ENCODE assay signal across 8 cellular contexts in the genomic region with DNA sequence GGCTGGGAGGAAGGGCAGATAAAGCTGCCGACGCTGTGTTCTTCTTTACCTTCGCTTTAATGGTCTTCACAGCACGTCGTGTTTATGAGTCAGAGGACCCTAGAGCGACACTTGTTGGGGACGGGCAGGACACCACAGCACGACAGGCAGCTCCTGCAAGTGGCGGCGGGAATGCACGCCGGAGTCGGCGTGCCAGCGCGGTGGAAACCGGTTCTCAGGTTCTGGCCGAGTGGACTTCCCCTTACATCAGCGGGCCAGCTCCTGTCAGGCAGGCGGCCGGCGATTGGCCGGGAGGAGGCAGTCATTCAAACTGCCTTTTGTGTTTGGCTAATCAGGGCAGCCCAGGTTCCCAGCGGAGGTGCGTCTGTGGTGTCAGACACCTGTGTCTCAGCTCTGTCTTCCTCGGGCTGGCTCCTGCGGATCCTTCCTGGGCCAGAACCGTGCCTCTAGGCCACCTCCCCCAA.
DNase-seq lines count a peak whose midpoint lies in the region; ATAC-seq and TF ChIP-seq lines count a peak whose summit lies in the region.

No MANE protein-coding gene starts in this region.

- POLR2A ChIA-PET in SK-N-SH (lab: Yijun Ruan, JAX): no interaction called here

- no peaks in the 10 kb centered on the region for H3K36me3 ChIP-seq in left lung
- H3K36me3 ChIP-seq in SK-N-SH (replicated peaks in 1 of 2; ENCODE audit: control insufficient read depth in 1 of 2, insufficient read depth in 2 of 2, low read length in 1 of 2): no peaks in the 10 kb centered on the region

- TF ChIP-seq CTCF in coronary artery (IDR thresholded peaks at IDR 0.05) (no peak), left lung (IDR thresholded peaks at IDR 0.05) (no peak), SK-N-SH (IDR thresholded peaks at IDR 0.05) (no peak)

- WGBS in SK-N-SH (ENCODE audit: low lambda C conversion rate): 96% methylated on average over 18 of the region's 28 CpGs

- H4K20me1 ChIP-seq in SK-N-SH (ENCODE audit: insufficient read depth): no peaks in the 10 kb centered on the region

- H3K27ac ChIP-seq in coronary artery: peak overlapping the region; percentile 67 to 96
- H3K27ac ChIP-seq in left lung: peak overlapping the region; percentile 33 to 79
- peak overlapping the region in 1 of 2 experiments; percentile 64; a peak in 2 of 4 replicates for H3K27ac ChIP-seq in SK-N-SH (ENCODE audit: low read depth in 2 of 2, low read length in 1 of 2)

- H3K79me2 ChIP-seq in SK-N-SH (ENCODE audit: insufficient read depth): no peaks in the 10 kb centered on the region

- H3K9me3 ChIP-seq in left lung: no peaks in the 10 kb centered on the region
- H3K9me3 ChIP-seq in SK-N-SH: no peaks in the 10 kb centered on the region

- intact Hi-C loops in left lung (cut with DNase I): no loop called here

- no peaks in the 10 kb centered on the region for H3K9me2 ChIP-seq in SK-N-SH

- peaks cover 33% of the 10 kb centered on the region for H3F3A ChIP-seq in SK-N-SH (replicated peaks; ENCODE audit: insufficient read depth)

- CTCF ChIA-PET in SK-N-SH (lab: Yijun Ruan, JAX): interaction anchor here (1.4 kb wide), 1 partner anchor 147 kb away, joined by 4 read pairs; no protein-coding TSS in a partner anchor

- DNase-seq in NCI-H82 (lab: John Stamatoyannopoulos, UW) (peak; percentile 45), NCI-H82 treated with DMSO at 0.1 percent for 48 hours (lab: John Stamatoyannopoulos, UW; ENCODE audit: unreplicated experiment) (no peak), NOMO-1 treated with DMSO at 0.1 percent for 48 hours (lab: John Stamatoyannopoulos, UW; ENCODE audit: unreplicated experiment) (peak; percentile 55), coronary artery (ENCODE audit: low spot score) (peak; percentile 93), left lung (peak; percentile 88 to 93), SK-N-SH (no peak)
- DNase-seq in stimulated activated CD8-positive, alpha-beta memory T cell treated with anti-CD3 and anti-CD28 coated beads, Interleukin-2, amount 100 ng/mL, for 48 hours (ENCODE audit: low read depth in 2 of 2): peak; percentile 1 to 23

- no peak for TF ChIP-seq RAD21 in SK-N-SH (IDR thresholded peaks at IDR 0.05; ENCODE audit: low read length)

- TF ChIP-seq EP300 in SK-N-SH (IDR thresholded peaks at IDR 0.05; ENCODE audit: borderline replicate concordance in 1 of 2, low read depth in 1 of 2, low read length in 1 of 2): no peak

- ATAC-seq in HG02970 (IDR thresholded peaks at IDR 0.05; ENCODE audit: low FRiP score, unreplicated experiment) (peak; percentile 51), left lung (peak; percentile 81)

- H2AFZ ChIP-seq in SK-N-SH (ENCODE audit: low read depth): no peak overlapping the region

- H3K4me2 ChIP-seq in SK-N-SH: no peak overlapping the region

- H3K9ac ChIP-seq in SK-N-SH: no peak overlapping the region

- H3K4me3 ChIP-seq in coronary artery (peak overlapping the region; percentile 75), left lung (peak overlapping the region; percentile 26 to 34), SK-N-SH (ENCODE audit: low read depth in 2 of 2, low read length in 1 of 2) (no peak overlapping the region)

- H3K27me3 ChIP-seq in left lung (peaks cover 0 to 40% of the 10 kb centered on the region in 2 donors), SK-N-SH (ENCODE audit: insufficient read depth) (no peaks in the 10 kb centered on the region)

- H3K4me1 ChIP-seq in left lung (peaks cover 3 to 13% of the 10 kb centered on the region in 2 donors), SK-N-SH (ENCODE audit: control insufficient read depth in 1 of 2, insufficient read depth in 2 of 2, low read depth in 1 of 2, low read length in 1 of 2) (peaks cover 42 to 43% of the 10 kb centered on the region in 2 experiments)

TF ChIP-seq in SK-N-SH, 30 proteins besides CTCF, POLR2A, EP300 and RAD21:
- TF ChIP-seq RFX5 (IDR thresholded peaks at IDR 0.05; ENCODE audit: low read length) (no peak), SIN3A (IDR thresholded peaks at IDR 0.05; ENCODE audit: borderline replicate concordance, low read depth, low read length) (no peak), TCF12 (IDR thresholded peaks at IDR 0.05) (no peak), SMC3 (IDR thresholded peaks at IDR 0.05; ENCODE audit: low read depth, low read length) (no peak)
- TF ChIP-seq, protein P1, sequence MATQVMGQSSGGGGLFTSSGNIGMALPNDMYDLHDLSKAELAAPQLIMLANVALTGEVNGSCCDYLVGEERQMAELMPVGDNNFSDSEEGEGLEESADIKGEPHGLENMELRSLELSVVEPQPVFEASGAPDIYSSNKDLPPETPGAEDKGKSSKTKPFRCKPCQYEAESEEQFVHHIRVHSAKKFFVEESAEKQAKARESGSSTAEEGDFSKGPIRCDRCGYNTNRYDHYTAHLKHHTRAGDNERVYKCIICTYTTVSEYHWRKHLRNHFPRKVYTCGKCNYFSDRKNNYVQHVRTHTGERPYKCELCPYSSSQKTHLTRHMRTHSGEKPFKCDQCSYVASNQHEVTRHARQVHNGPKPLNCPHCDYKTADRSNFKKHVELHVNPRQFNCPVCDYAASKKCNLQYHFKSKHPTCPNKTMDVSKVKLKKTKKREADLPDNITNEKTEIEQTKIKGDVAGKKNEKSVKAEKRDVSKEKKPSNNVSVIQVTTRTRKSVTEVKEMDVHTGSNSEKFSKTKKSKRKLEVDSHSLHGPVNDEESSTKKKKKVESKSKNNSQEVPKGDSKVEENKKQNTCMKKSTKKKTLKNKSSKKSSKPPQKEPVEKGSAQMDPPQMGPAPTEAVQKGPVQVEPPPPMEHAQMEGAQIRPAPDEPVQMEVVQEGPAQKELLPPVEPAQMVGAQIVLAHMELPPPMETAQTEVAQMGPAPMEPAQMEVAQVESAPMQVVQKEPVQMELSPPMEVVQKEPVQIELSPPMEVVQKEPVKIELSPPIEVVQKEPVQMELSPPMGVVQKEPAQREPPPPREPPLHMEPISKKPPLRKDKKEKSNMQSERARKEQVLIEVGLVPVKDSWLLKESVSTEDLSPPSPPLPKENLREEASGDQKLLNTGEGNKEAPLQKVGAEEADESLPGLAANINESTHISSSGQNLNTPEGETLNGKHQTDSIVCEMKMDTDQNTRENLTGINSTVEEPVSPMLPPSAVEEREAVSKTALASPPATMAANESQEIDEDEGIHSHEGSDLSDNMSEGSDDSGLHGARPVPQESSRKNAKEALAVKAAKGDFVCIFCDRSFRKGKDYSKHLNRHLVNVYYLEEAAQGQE (IDR thresholded peaks at IDR 0.05; ENCODE audit: low read depth, low read length): no peak
- TF ChIP-seq, protein P2, sequence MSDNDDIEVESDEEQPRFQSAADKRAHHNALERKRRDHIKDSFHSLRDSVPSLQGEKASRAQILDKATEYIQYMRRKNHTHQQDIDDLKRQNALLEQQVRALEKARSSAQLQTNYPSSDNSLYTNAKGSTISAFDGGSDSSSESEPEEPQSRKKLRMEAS (IDR thresholded peaks at IDR 0.05; ENCODE audit: low read depth): no peak
- TF ChIP-seq, protein P3, sequence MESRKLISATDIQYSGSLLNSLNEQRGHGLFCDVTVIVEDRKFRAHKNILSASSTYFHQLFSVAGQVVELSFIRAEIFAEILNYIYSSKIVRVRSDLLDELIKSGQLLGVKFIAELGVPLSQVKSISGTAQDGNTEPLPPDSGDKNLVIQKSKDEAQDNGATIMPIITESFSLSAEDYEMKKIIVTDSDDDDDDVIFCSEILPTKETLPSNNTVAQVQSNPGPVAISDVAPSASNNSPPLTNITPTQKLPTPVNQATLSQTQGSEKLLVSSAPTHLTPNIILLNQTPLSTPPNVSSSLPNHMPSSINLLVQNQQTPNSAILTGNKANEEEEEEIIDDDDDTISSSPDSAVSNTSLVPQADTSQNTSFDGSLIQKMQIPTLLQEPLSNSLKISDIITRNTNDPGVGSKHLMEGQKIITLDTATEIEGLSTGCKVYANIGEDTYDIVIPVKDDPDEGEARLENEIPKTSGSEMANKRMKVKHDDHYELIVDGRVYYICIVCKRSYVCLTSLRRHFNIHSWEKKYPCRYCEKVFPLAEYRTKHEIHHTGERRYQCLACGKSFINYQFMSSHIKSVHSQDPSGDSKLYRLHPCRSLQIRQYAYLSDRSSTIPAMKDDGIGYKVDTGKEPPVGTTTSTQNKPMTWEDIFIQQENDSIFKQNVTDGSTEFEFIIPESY (IDR thresholded peaks at IDR 0.05; ENCODE audit: borderline replicate concordance, low read depth): no peak

Comparison
In these comparisons a context has a peak if more than half of its experiments do, and no peak if none do; other contexts are left out.
1. DNase-seq: peak in NCI-H82 (single experiment), NOMO-1 treated with DMSO at 0.1 percent for 48 hours (single experiment), coronary artery (single experiment), left lung (2 of 2) and stimulated activated CD8-positive, alpha-beta memory T cell treated with anti-CD3 and anti-CD28 coated beads, Interleukin-2, amount 100 ng/mL, for 48 hours (2 of 2); none in NCI-H82 treated with DMSO at 0.1 percent for 48 hours (single experiment) and SK-N-SH (single experiment).
2. H3K4me3 ChIP-seq: peak in coronary artery (single experiment) and left lung (2 of 2); none in SK-N-SH (0 of 2).